In genomic region chr19:58097783-58098681, GRCh38 we compare ENCODE assay signal across 8 cellular contexts. TPM values are rescaled to one million over a fixed set of nuclear protein-coding genes. Genes with fewer than 3 reads are reported as not detected.
A peak's percentile ranks its signal among the peaks of the same experiment; 100 is the strongest.
DNase-seq lines count a peak whose midpoint lies in the region; ATAC-seq and TF ChIP-seq lines count a peak whose summit lies in the region.

A gene with protein sequence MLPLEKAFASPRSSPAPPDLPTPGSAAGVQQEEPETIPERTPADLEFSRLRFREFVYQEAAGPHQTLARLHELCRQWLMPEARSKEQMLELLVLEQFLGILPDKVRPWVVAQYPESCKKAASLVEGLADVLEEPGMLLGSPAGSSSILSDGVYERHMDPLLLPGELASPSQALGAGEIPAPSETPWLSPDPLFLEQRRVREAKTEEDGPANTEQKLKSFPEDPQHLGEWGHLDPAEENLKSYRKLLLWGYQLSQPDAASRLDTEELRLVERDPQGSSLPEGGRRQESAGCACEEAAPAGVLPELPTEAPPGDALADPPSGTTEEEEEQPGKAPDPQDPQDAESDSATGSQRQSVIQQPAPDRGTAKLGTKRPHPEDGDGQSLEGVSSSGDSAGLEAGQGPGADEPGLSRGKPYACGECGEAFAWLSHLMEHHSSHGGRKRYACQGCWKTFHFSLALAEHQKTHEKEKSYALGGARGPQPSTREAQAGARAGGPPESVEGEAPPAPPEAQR (minus strand): TSS chr19:58098231. CDS start chr19:58090267, 7,964 bp downstream.

- CTCF ChIA-PET in OCI-LY7 (lab: Charles Lee; ENCODE audit: unreplicated experiment), result no interaction called here
- CTCF ChIA-PET in naive thymus-derived CD4-positive, alpha-beta T cell (lab: Charles Lee), result no interaction called here

- H3K4me2 ChIP-seq in OCI-LY7 (ENCODE audit: low read length), result peak within 1 kb of the TSS; percentile 29; the same call in 1 of the 2 replicates

- intact Hi-C loops in OCI-LY7 (cut with micrococcal nuclease; ENCODE audit: unreplicated experiment), result no loop called here
- intact Hi-C loops in naive thymus-derived CD4-positive, alpha-beta T cell (cut with micrococcal nuclease), result loop anchor here (1.0 to 2.0 kb wide), 13 partner anchors 52 to 858 kb away; partner anchors contain the start of genes ZNF274 (in 1 of the 2), ZNF329 (in 1 of the 2), ZNF460 (in 1 of the 2) and ZNF548 (in 1 of the 2)

- no peak within 1 kb of the TSS for H3K27ac ChIP-seq in OCI-LY7 (ENCODE audit: low read depth, low read length, poor library complexity, severe bottlenecking)
- H3K27ac ChIP-seq in naive thymus-derived CD4-positive, alpha-beta T cell (ENCODE audit: low read depth, low read length), result peak within 1 kb of the TSS; percentile 100

- BruUV-seq in OCI-LY7 (replicated peaks; lab: Mats Ljungman, UMichigan), result no TSS peak

- no peaks in the 10 kb centered on the region for H3K79me2 ChIP-seq in OCI-LY7 (ENCODE audit: insufficient read depth, low read depth, low read length)

- no peaks in the 10 kb centered on the region for H3K4me1 ChIP-seq in OCI-LY7 (ENCODE audit: insufficient read depth, low read length, poor library complexity, severe bottlenecking)
- peaks cover 0 to 11% of the 10 kb centered on the region in 2 donors for H3K4me1 ChIP-seq in naive thymus-derived CD4-positive, alpha-beta T cell (ENCODE audit: control insufficient read depth in 2 of 2, insufficient read depth in 2 of 2, low read length in 2 of 2)

- peaks cover 15% of the 10 kb centered on the region for H3K36me3 Mint-ChIP-seq in activated T-helper 17 cell treated with anti-CD3 and anti-CD28 coated beads, Interleukin-2, amount 50 U/mL, for 72 hours (ENCODE audit: low read depth)
- H3K36me3 Mint-ChIP-seq in naive thymus-derived CD4-positive, alpha-beta T cell, result peaks cover 10 to 29% (median 16%) of the 10 kb centered on the region in 5 donors

- no peaks in the 10 kb centered on the region for H3K9me2 ChIP-seq in OCI-LY7 (ENCODE audit: insufficient read depth, low read length)

- DNase-seq in GM12865 (ENCODE audit: low read depth) (peak; percentile 89), OCI-LY7 (ENCODE audit: low spot score) (no peak), fibroblast of mammary gland (ENCODE audit: low read depth) (peak; percentile 93)
- peak; percentile 77 to 100 (median 99) for DNase-seq in naive thymus-derived CD4-positive, alpha-beta T cell
- peak; percentile 84 to 89 for DNase-seq in stimulated activated CD8-positive, alpha-beta memory T cell treated with anti-CD3 and anti-CD28 coated beads, Interleukin-7, amount 100 ng/mL, for 48 hours (ENCODE audit: extremely low read depth in 1 of 2, low read depth in 1 of 2)

- H3K4me3 Mint-ChIP-seq in activated T-helper 17 cell treated with anti-CD3 and anti-CD28 coated beads, Interleukin-2, amount 50 U/mL, for 72 hours, result peak within 1 kb of the TSS; percentile 98
- peak within 1 kb of the TSS; percentile 83 to 100 (median 91) for H3K4me3 Mint-ChIP-seq in naive thymus-derived CD4-positive, alpha-beta T cell

- peaks cover 8% of the 10 kb centered on the region for H3K4me1 Mint-ChIP-seq in activated T-helper 17 cell treated with anti-CD3 and anti-CD28 coated beads, Interleukin-2, amount 50 U/mL, for 72 hours
- peaks cover 8 to 18% (median 15%) of the 10 kb centered on the region in 7 donors for H3K4me1 Mint-ChIP-seq in naive thymus-derived CD4-positive, alpha-beta T cell

- ATAC-seq in HG03432 (IDR thresholded peaks at IDR 0.05; ENCODE audit: unreplicated experiment), result peak; percentile 89
- ATAC-seq in activated T-helper 17 cell treated with anti-CD3 and anti-CD28 coated beads, Interleukin-2, amount 50 U/mL, for 72 hours (replicated peaks), result peak; percentile 99
- ATAC-seq in naive thymus-derived CD4-positive, alpha-beta T cell, result peak; percentile 97
- ATAC-seq in GM18517 (IDR thresholded peaks at IDR 0.05; ENCODE audit: unreplicated experiment), result no peak

- H3K9me3 ChIP-seq in OCI-LY7 (ENCODE audit: low read length), result no peaks in the 10 kb centered on the region
- H3K9me3 ChIP-seq in naive thymus-derived CD4-positive, alpha-beta T cell (ENCODE audit: control insufficient read depth in 2 of 3, low read length in 3 of 3), result peaks cover 0 to 58% (median 20%) of the 10 kb centered on the region in 3 experiments

- POLR2A ChIA-PET in OCI-LY7 (lab: Charles Lee), result no interaction called here
- POLR2A ChIA-PET in naive thymus-derived CD4-positive, alpha-beta T cell (lab: Charles Lee), result interaction anchor here (0.5 to 1.2 kb wide), 4 partner anchors 18 to 249 kb away, joined by 3 to 6 read pairs (median 4); partner anchors contain the start of genes ZNF274 and ZNF587

- no peaks in the 10 kb centered on the region for H3K36me3 ChIP-seq in OCI-LY7 (ENCODE audit: insufficient read depth, low read length)
- H3K36me3 ChIP-seq in naive thymus-derived CD4-positive, alpha-beta T cell (ENCODE audit: control insufficient read depth in 2 of 3, insufficient read depth in 3 of 3, low read length in 3 of 3), result peaks cover 0 to 10% (median 0%) of the 10 kb centered on the region in 3 experiments

- no peaks in the 10 kb centered on the region for H3K27me3 Mint-ChIP-seq in activated T-helper 17 cell treated with anti-CD3 and anti-CD28 coated beads, Interleukin-2, amount 50 U/mL, for 72 hours
- no peaks in the 10 kb centered on the region for H3K27me3 Mint-ChIP-seq in naive thymus-derived CD4-positive, alpha-beta T cell

- H3K4me3 ChIP-seq in GM12865 (ENCODE audit: low read depth, low read length), result peak within 1 kb of the TSS; percentile 63
- H3K4me3 ChIP-seq in OCI-LY7 (ENCODE audit: low read depth, low read length, poor library complexity, severe bottlenecking), result no peak within 1 kb of the TSS
- H3K4me3 ChIP-seq in fibroblast of mammary gland (ENCODE audit: control insufficient read depth, low read depth, low read length), result peak within 1 kb of the TSS; percentile 76
- H3K4me3 ChIP-seq in naive thymus-derived CD4-positive, alpha-beta T cell (ENCODE audit: low read length), result peak within 1 kb of the TSS; percentile 86

- no peaks in the 10 kb centered on the region for H3K27me3 ChIP-seq in naive thymus-derived CD4-positive, alpha-beta T cell (ENCODE audit: control insufficient read depth in 2 of 2, insufficient read depth in 2 of 2, low read length in 2 of 2)

- H3K9me3 Mint-ChIP-seq in activated T-helper 17 cell treated with anti-CD3 and anti-CD28 coated beads, Interleukin-2, amount 50 U/mL, for 72 hours, result peaks cover 7% of the 10 kb centered on the region
- H3K9me3 Mint-ChIP-seq in naive thymus-derived CD4-positive, alpha-beta T cell, result peaks cover 6 to 84% (median 39%) of the 10 kb centered on the region in 11 donors

- H2AFZ ChIP-seq in OCI-LY7 (ENCODE audit: low read length), result no peak within 1 kb of the TSS

- no peak for TF ChIP-seq CTCF in GM12865 (IDR thresholded peaks at IDR 0.05; ENCODE audit: insufficient read depth, low read depth, low read length, missing control alignments)
- TF ChIP-seq CTCF in OCI-LY7 (conservative IDR thresholded peaks at IDR 0.05; ENCODE audit: low read length), result no peak
- TF ChIP-seq CTCF in fibroblast of mammary gland (conservative IDR thresholded peaks at IDR 0.05; ENCODE audit: control insufficient read depth, insufficient read depth, low read depth, low read length), result no peak

- H3K27ac Mint-ChIP-seq in activated T-helper 17 cell treated with anti-CD3 and anti-CD28 coated beads, Interleukin-2, amount 50 U/mL, for 72 hours, result peak within 1 kb of the TSS; percentile 100
- H3K27ac Mint-ChIP-seq in naive thymus-derived CD4-positive, alpha-beta T cell, result peak within 1 kb of the TSS; percentile 98 to 100 (median 100)

- no peaks in the 10 kb centered on the region for H4K20me1 ChIP-seq in OCI-LY7 (ENCODE audit: insufficient read depth, low read length)

RNA-seq across cellular contexts. Expression of the gene that starts here (rescaled TPM):
- total RNA-seq in OCI-LY7 (2014; rRNA removed; shearing (Covaris generic)), result not detected in 2 replicates
- not detected in 2 replicates for total RNA-seq in OCI-LY7 (2022)
- 10 to 100 TPM; 15.9 to 20.1 TPM for total RNA-seq in activated T-helper 17 cell treated with anti-CD3 and anti-CD28 coated beads, Interleukin-2, amount 50 U/mL, for 72 hours
- total RNA-seq in naive thymus-derived CD4-positive, alpha-beta T cell, result 100 to 1,000 TPM in 1 of 5 experiments, 10 to 100 TPM in 3, 1 to 10 TPM in 1; 8.2 to 100 (median 78.1) TPM
- polyA plus RNA-seq in naive thymus-derived CD4-positive, alpha-beta T cell, result 10 to 100 TPM; 17.9 to 30.7 TPM

Comparison
In these comparisons a context has a peak if more than half of its experiments do, and no peak if none do; other contexts are left out.
1. RNA of the gene that starts here (total RNA-seq): 8.2 to 100 TPM in naive thymus-derived CD4-positive, alpha-beta T cell and 15.9 to 20.1 TPM in activated T-helper 17 cell treated with anti-CD3 and anti-CD28 coated beads, Interleukin-2, amount 50 U/mL, for 72 hours; not detected in OCI-LY7; every median in the first group is over 4 times any median in the second.